In genomic region chr5:53963958-53964357, GRCh38 we compare ENCODE assay signal across 20 cellular contexts.
"Had no signal": no experiment of that assay in that cellular context is flagged by ENCODE, and none has a peak within 500 bp of the region (broad histone marks: within the 10 kb centered on the region; RNA-seq: fewer than 3 reads in every experiment).

No MANE protein-coding gene starts in this region.

- H3K4me1 ChIP-seq: body of pancreas, psoas muscle, suprapubic skin, transverse colon, vagina had no signal

- H3K36me3 ChIP-seq: ovary, suprapubic skin, transverse colon, vagina had no signal

- DNase-seq: activated CD4-positive, alpha-beta T cell treated with anti-CD3 and anti-CD28 coated beads, Interleukin-2, amount 10 ng/mL, durations not matched to agents 24 days and 14 days; activated CD8-positive, alpha-beta T cell treated with anti-CD3 and anti-CD28 coated beads for 36 hours; activated naive CD4-positive, alpha-beta T cell treated with anti-CD3 and anti-CD28 coated beads for 36 hours; activated T-cell treated with anti-CD3 and anti-CD28 coated beads, Interleukin-2, amount 50 U/mL, for 24 hours; body of pancreas; caudate nucleus; effector memory CD8-positive, alpha-beta T cell; foreskin fibroblast; hippocampal formation; mesenchymal stem cell; naive thymus-derived CD8-positive, alpha-beta T cell; ovary; psoas muscle; right cardiac atrium; T-helper 9 cell; transverse colon had no signal

- H3K27me3 ChIP-seq: body of pancreas, ovary, suprapubic skin, transverse colon, vagina had no signal

- H3K9me3 ChIP-seq: body of pancreas, ovary, psoas muscle, suprapubic skin, transverse colon, vagina had no signal

- H3K4me3 ChIP-seq: body of pancreas, ovary, psoas muscle, skin epidermis, suprapubic skin, transverse colon, vagina had no signal

- H3K27ac ChIP-seq: body of pancreas, epithelial cell of prostate, ovary, psoas muscle, skin epidermis, suprapubic skin, transverse colon, vagina had no signal

- ATAC-seq: activated CD8-positive, alpha-beta T cell treated with anti-CD3 and anti-CD28 coated beads for 36 hours; body of pancreas; effector memory CD8-positive, alpha-beta T cell; naive thymus-derived CD8-positive, alpha-beta T cell; psoas muscle; right cardiac atrium had no signal
